Comparison of ENCODE assay signal across 8 cellular contexts in the genomic region with DNA sequence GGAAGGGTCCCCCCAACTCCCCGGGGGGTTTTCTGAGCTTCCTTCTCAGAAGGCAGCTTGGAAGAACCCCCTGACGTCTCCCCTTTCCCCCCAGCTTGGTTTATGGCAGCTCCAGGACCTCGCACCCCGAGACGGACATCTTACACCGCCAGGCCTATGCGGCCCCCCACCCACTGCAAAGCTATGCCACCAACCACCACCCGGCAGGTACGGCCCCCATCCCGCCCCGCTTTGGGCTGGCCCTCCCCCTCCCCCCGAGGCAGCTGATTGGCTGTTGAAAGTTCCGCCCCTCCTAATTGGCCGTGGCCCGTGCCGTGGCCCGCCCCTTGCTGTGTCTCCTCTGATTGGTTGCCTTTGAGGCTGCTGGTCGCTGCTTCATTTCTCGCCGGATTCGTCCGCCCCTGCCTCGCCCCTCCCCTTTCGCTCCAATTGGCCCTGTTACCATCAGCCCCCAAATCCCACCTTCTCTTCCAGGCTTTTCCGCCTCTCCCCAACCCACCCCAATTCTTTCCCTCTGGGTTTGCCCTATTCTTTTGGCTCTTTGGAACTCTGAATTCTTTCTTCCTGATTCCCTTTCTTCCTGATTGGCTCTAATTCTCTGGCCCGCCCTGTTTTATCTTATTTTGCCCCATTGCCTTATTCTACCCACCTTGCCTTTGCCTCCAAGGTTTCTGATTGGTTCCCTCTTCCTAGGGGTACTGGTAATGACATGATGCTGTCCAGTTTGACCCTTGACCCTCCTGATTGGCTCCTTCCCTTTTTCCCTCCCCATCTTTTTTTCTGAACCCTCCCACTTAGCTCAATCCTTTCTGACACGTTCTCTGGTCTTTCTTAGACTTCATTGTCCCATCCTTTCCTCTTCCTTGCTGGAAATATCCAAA. TPM values are rescaled to one million over a fixed set of nuclear protein-coding genes. Genes with fewer than 3 reads are reported as not detected.
A peak's percentile ranks its signal among the peaks of the same experiment; 100 is the strongest.
DNase-seq lines count a peak whose midpoint lies in the region; ATAC-seq and TF ChIP-seq lines count a peak whose summit lies in the region.

No MANE protein-coding gene starts in this region.

- H3K27me3 Mint-ChIP-seq in endodermal cell (ENCODE audit: insufficient read depth): no peaks in the 10 kb centered on the region

- peak overlapping the region; percentile 95 for H3K4me3 Mint-ChIP-seq in endodermal cell

- ATAC-seq in HG03378 (IDR thresholded peaks at IDR 0.05; ENCODE audit: unreplicated experiment): peak; percentile 37

- H3K27ac ChIP-seq in endodermal cell (ENCODE audit: low read depth, low read length): peak overlapping the region; percentile 55

- H3K9me3 ChIP-seq in endodermal cell (ENCODE audit: control insufficient read depth, low read length): no peaks in the 10 kb centered on the region

- no peak for TF ChIP-seq CTCF in endodermal cell (conservative IDR thresholded peaks at IDR 0.05)

- WGBS in endodermal cell (ENCODE audit: insufficient coverage in 1 of 2, insufficient read length in 1 of 2), 2 experiments: 8 to 14% methylated on average over 14 to 27 of the region's 27 CpGs

- H3K36me3 ChIP-seq in endodermal cell (ENCODE audit: control insufficient read depth, insufficient read depth, low read length): peaks cover 20% of the 10 kb centered on the region

- peak overlapping the region; percentile 95 for H3K27ac Mint-ChIP-seq in endodermal cell

- DNase-seq in NCI-H1436 (lab: John Stamatoyannopoulos, UW) (peak; percentile 96), NCI-H1436 treated with DMSO at 0.1 percent for 48 hours (lab: John Stamatoyannopoulos, UW) (no peak), NOMO-1 (lab: John Stamatoyannopoulos, UW; ENCODE audit: unreplicated experiment in 2 of 2) (peak; percentile 89 to 95), endodermal cell (peak; percentile 98), mesenteric fat pad (ENCODE audit: low spot score) (peak; percentile 96)
- DNase-seq in activated CD8-positive, alpha-beta memory T cell treated with anti-CD3 and anti-CD28 coated beads, Interleukin-2, amount 50 U/mL, for 24 hours (ENCODE audit: extremely low read depth): peak; percentile 80
- peak; percentile 89 for DNase-seq in stimulated activated CD8-positive, alpha-beta memory T cell treated with anti-CD3 and anti-CD28 coated beads, Interleukin-12 subunit alpha, Interleukin-12 subunit beta, amount 100 ng/mL, for 24 hours (ENCODE audit: extremely low read depth)

- H3K4me1 ChIP-seq in endodermal cell (ENCODE audit: control insufficient read depth, insufficient read depth, low read length): no peaks in the 10 kb centered on the region

- H3K36me3 Mint-ChIP-seq in endodermal cell (ENCODE audit: low read depth): peaks cover 27% of the 10 kb centered on the region

- no peaks in the 10 kb centered on the region for H3K9me3 Mint-ChIP-seq in endodermal cell

- peak overlapping the region; percentile 98 for H3K4me3 ChIP-seq in endodermal cell (ENCODE audit: low read length)

- H3K9ac ChIP-seq in endodermal cell (ENCODE audit: extremely low read depth, low read length, poor library complexity, severe bottlenecking): peak overlapping the region; percentile 71

- H3K27me3 ChIP-seq in endodermal cell (ENCODE audit: control insufficient read depth, insufficient read depth, low read length, poor library complexity, severe bottlenecking): no peaks in the 10 kb centered on the region

- H3K4me1 Mint-ChIP-seq in endodermal cell: peaks cover 14% of the 10 kb centered on the region

RNA-seq across cellular contexts. Expression of a gene that starts 2.5 kb away (rescaled TPM):
- total RNA-seq in endodermal cell (10 to 100 TPM; 67.6 to 69.6 TPM), mesenteric fat pad (22.3 TPM)
- polyA plus RNA-seq in endodermal cell (2013, experiment 1 of 2): 29.6 TPM
- 27.0 TPM for polyA plus RNA-seq in endodermal cell (2013, experiment 2 of 2)

RNA-seq across cellular contexts. Expression of a gene that starts 12.4 kb away (rescaled TPM):
- total RNA-seq in endodermal cell: 1 to 10 TPM; 3.7 to 6.9 TPM
- polyA plus RNA-seq in endodermal cell (2013, experiment 1 of 2): 0.53 TPM
- 0.25 TPM for polyA plus RNA-seq in endodermal cell (2013, experiment 2 of 2)
- total RNA-seq in mesenteric fat pad: 1.1 TPM

RNA-seq across cellular contexts. Expression of a gene that starts 13.1 kb away (rescaled TPM):
- total RNA-seq in endodermal cell (10 to 100 TPM; 58.0 to 62.3 TPM), mesenteric fat pad (46.0 TPM)
- 62.3 TPM for polyA plus RNA-seq in endodermal cell (2013, experiment 1 of 2)
- 59.5 TPM for polyA plus RNA-seq in endodermal cell (2013, experiment 2 of 2)

RNA-seq across cellular contexts. Expression of a gene that starts 46.5 kb away (rescaled TPM):
- total RNA-seq in endodermal cell (1 to 10 TPM; 5.8 to 7.3 TPM), mesenteric fat pad (107 TPM)
- polyA plus RNA-seq in endodermal cell (2013, experiment 1 of 2): 18.7 TPM
- polyA plus RNA-seq in endodermal cell (2013, experiment 2 of 2): 22.4 TPM

RNA-seq across cellular contexts. Expression of a gene that starts 48.5 kb away (rescaled TPM):
- total RNA-seq in endodermal cell (10 to 100 TPM; 84.8 to 94.5 TPM), mesenteric fat pad (64.3 TPM)
- 44.7 TPM for polyA plus RNA-seq in endodermal cell (2013, experiment 1 of 2)
- 40.4 TPM for polyA plus RNA-seq in endodermal cell (2013, experiment 2 of 2)
